ENCODE assay signal across 8 cellular contexts in genomic region chr1:244834596-244835275, GRCh38. TPM values are rescaled to one million over a fixed set of nuclear protein-coding genes. Genes with fewer than 3 reads are reported as not detected.
DNase-seq lines count a peak whose midpoint lies in the region; ATAC-seq and TF ChIP-seq lines count a peak whose summit lies in the region.

No MANE protein-coding gene starts in this region.

- no peaks in the 10 kb centered on the region for H3K9me3 Mint-ChIP-seq in activated naive CD8-positive, alpha-beta T cell treated with anti-CD3 and anti-CD28 coated beads for 36 hours

- TF ChIP-seq RAD21 in HCT116 (IDR thresholded peaks at IDR 0.05; ENCODE audit: low read depth), result no peak

- H3K9me3 ChIP-seq in HCT116 (ENCODE audit: control insufficient read depth in 1 of 2, insufficient read depth in 1 of 2, low read depth in 1 of 2, low read length in 2 of 2), result no peaks in the 10 kb centered on the region
- H3K9me3 ChIP-seq in SK-N-MC (ENCODE audit: low read depth, low read length), result no peaks in the 10 kb centered on the region
- H3K9me3 ChIP-seq in prostate gland, result no peaks in the 10 kb centered on the region

- WGBS in prostate gland, result under 1% methylated on average over 36 of the region's 49 CpGs

- DNase-seq in GM10248 (ENCODE audit: extremely low spot score) (peak; percentile 87), HCT116 (ENCODE audit: low read depth, low spot score) (peak; percentile 75), MV-4-11 (lab: John Stamatoyannopoulos, UW) (peak; percentile 97), SK-N-MC (ENCODE audit: low read depth, low spot score) (peak; percentile 90), cardiac septum (ENCODE audit: low spot score) (peak; percentile 93), prostate gland (ENCODE audit: low spot score) (peak; percentile 81), left lobe of liver (ENCODE audit: low spot score) (no peak)
- peak; percentile 93 for DNase-seq in activated naive CD8-positive, alpha-beta T cell treated with anti-CD3 and anti-CD28 coated beads for 36 hours

- intact Hi-C loops in HCT116 (cut with micrococcal nuclease) (loop anchor here (2.0 to 10.0 kb wide), 3 partner anchors 136 to 1320 kb away; partner anchors contain the start of gene DESI2), cardiac septum (cut with DNase I) (loop anchor here (1.0 to 10.0 kb wide), 4 partner anchors 29 to 370 kb away; partner anchors contain the start of gene CATSPERE), prostate gland (cut with DNase I) (loop anchor here (1.0 to 2.0 kb wide), 2 partner anchors 30 to 136 kb away; partner anchors contain the start of gene HNRNPU)

- CTCF ChIA-PET in GM10248 (lab: Yijun Ruan, JAX), result interaction anchor here (0.7 to 16.8 kb wide), 4 partner anchors 10 to 208 kb away, joined by 3 to 204 read pairs (median 6); partner anchors contain the start of gene HNRNPU
- CTCF ChIA-PET in HCT116 (lab: Charles Lee), result no interaction called here

- TSS peak; percentile 80 for BruUV-seq in HCT116 (replicated peaks; lab: Mats Ljungman, UMichigan)

- H3K9ac ChIP-seq in HCT116 (ENCODE audit: low read length) (peak overlapping the region; percentile 94), SK-N-MC (ENCODE audit: insufficient read length) (peak overlapping the region; percentile 96)

- peaks cover 36% of the 10 kb centered on the region for H3K36me3 Mint-ChIP-seq in activated naive CD8-positive, alpha-beta T cell treated with anti-CD3 and anti-CD28 coated beads for 36 hours

- peak overlapping the region; percentile 99 for H3K27ac Mint-ChIP-seq in activated naive CD8-positive, alpha-beta T cell treated with anti-CD3 and anti-CD28 coated beads for 36 hours

- RAD21 ChIA-PET in HCT116 (lab: Charles Lee; ENCODE audit: low non-redundant PET in 1 of 2, low total read pairs in 2 of 2, uncharacterized antibody in 2 of 2, unreplicated experiment in 2 of 2), result interaction anchor here (0.8 to 1.0 kb wide), 2 partner anchors 28 to 33 kb away, joined by 3 to 4 read pairs; no protein-coding TSS in a partner anchor

- no peaks in the 10 kb centered on the region; the same call in 1 of the 2 replicates for H4K20me1 ChIP-seq in HCT116 (ENCODE audit: insufficient read depth)

- H3K4me2 ChIP-seq in HCT116 (ENCODE audit: low read length), result peak overlapping the region; percentile 86

- H3K9me2 ChIP-seq in HCT116 (ENCODE audit: insufficient read depth), result no peaks in the 10 kb centered on the region

- no peaks in the 10 kb centered on the region for H3K27me3 Mint-ChIP-seq in activated naive CD8-positive, alpha-beta T cell treated with anti-CD3 and anti-CD28 coated beads for 36 hours

- TF ChIP-seq CTCF in GM10248 (IDR thresholded peaks at IDR 0.05; ENCODE audit: control extremely low read depth, extremely low read depth, low read depth, missing control alignments), result no peak
- TF ChIP-seq CTCF in HCT116 (IDR thresholded peaks at IDR 0.05 in 2 of 3, conservative IDR thresholded peaks at IDR 0.05 in 1 of 3; ENCODE audit: borderline replicate concordance in 1 of 3, insufficient read depth in 1 of 3, low read depth in 2 of 3, low read length in 2 of 3), result no peak
- TF ChIP-seq CTCF in prostate gland (IDR thresholded peaks at IDR 0.05), result no peak

- ATAC-seq in HCT116 (peak; percentile 44), left lobe of liver (no peak)

- H3K27me3 ChIP-seq in HCT116 (ENCODE audit: insufficient read depth, low read length) (no peaks in the 10 kb centered on the region), prostate gland (replicated peaks; ENCODE audit: insufficient read depth) (no peaks in the 10 kb centered on the region)

- TF ChIP-seq POLR2A in HCT116 (IDR thresholded peaks at IDR 0.05; ENCODE audit: borderline replicate concordance, extremely low read depth, insufficient read depth, insufficient read length) (no peak), prostate gland (IDR thresholded peaks at IDR 0.05) (peak; percentile 52)

- peaks cover 4 to 7% of the 10 kb centered on the region in 2 experiments; a peak in 1 of 4 replicates for H3K36me3 ChIP-seq in HCT116 (ENCODE audit: control insufficient read depth in 1 of 2, insufficient read depth in 2 of 2, low read length in 2 of 2)
- H3K36me3 ChIP-seq in SK-N-MC (ENCODE audit: insufficient read depth, low read length), result peaks cover 9% of the 10 kb centered on the region
- H3K36me3 ChIP-seq in prostate gland, result no peaks in the 10 kb centered on the region

- H3K27ac ChIP-seq in HCT116 (ENCODE audit: low read depth, low read length), result peak overlapping the region; percentile 89
- peak overlapping the region; percentile 99 for H3K27ac ChIP-seq in SK-N-MC
- H3K27ac ChIP-seq in prostate gland, result peak overlapping the region; percentile 99

- peak overlapping the region; percentile 96 for H3K4me3 Mint-ChIP-seq in activated naive CD8-positive, alpha-beta T cell treated with anti-CD3 and anti-CD28 coated beads for 36 hours

- H3K4me3 ChIP-seq in HCT116 (replicated peaks in 1 of 2; ENCODE audit: low read depth in 1 of 2, low read length in 2 of 2) (peak overlapping the region; percentile 88 to 91), SK-N-MC (peak overlapping the region; percentile 92), prostate gland (peak overlapping the region; percentile 64 to 87)

- POLR2A ChIA-PET in GM10248 (lab: Yijun Ruan, JAX) (interaction anchor here (0.5 to 1.8 kb wide), 5 partner anchors 21 to 384 kb away, joined by 3 to 8 read pairs (median 3); partner anchors contain the start of gene HNRNPU), HCT116 (lab: Charles Lee) (interaction anchor here (0.6 to 2.5 kb wide), 6 partner anchors 12 to 207 kb away, joined by 3 to 10 read pairs (median 4); no protein-coding TSS in a partner anchor)

- peaks cover 42% of the 10 kb centered on the region for H3K79me2 ChIP-seq in HCT116 (ENCODE audit: insufficient read depth, low read length)

- H3K4me1 ChIP-seq in HCT116 (ENCODE audit: control insufficient read depth in 1 of 2, insufficient read depth in 2 of 2, low read length in 2 of 2) (peaks cover 18 to 63% of the 10 kb centered on the region in 2 experiments), prostate gland (replicated peaks) (no peaks in the 10 kb centered on the region)

- peaks cover 38% of the 10 kb centered on the region for H3K4me1 Mint-ChIP-seq in activated naive CD8-positive, alpha-beta T cell treated with anti-CD3 and anti-CD28 coated beads for 36 hours

- no peak overlapping the region for H2AFZ ChIP-seq in HCT116 (ENCODE audit: low read depth, low read length, poor library complexity, severe bottlenecking)

TF ChIP-seq in HCT116, 20 proteins besides CTCF, POLR2A, EP300 and RAD21:
- TF ChIP-seq CBX3 (IDR thresholded peaks at IDR 0.05; ENCODE audit: low read depth), result peak; percentile 72
- peak; percentile 89 for TF ChIP-seq MAX (IDR thresholded peaks at IDR 0.05)
- TF ChIP-seq YY1 (IDR thresholded peaks at IDR 0.05; ENCODE audit: extremely low read depth, insufficient replicate concordance, low read depth, low read length), result peak; percentile 89
- TF ChIP-seq SRF (IDR thresholded peaks at IDR 0.05; ENCODE audit: low read depth), result no peak
- TF ChIP-seq ELF1 (IDR thresholded peaks at IDR 0.05; ENCODE audit: borderline replicate concordance, low read depth), result no peak
- peak; percentile 80 for TF ChIP-seq SIN3A (IDR thresholded peaks at IDR 0.05; ENCODE audit: low read depth)
- no peak for TF ChIP-seq ZBTB33 (IDR thresholded peaks at IDR 0.05; ENCODE audit: extremely low read depth, insufficient replicate concordance, low read length)
- TF ChIP-seq ZFX (IDR thresholded peaks at IDR 0.05), result no peak
- TF ChIP-seq POLR2AphosphoS5 (IDR thresholded peaks at IDR 0.05; ENCODE audit: low read depth, low read length), result peak; percentile 8; the same call in 1 of the 2 replicates
- peak; percentile 46 for TF ChIP-seq TCF7L2 (IDR thresholded peaks at IDR 0.05; ENCODE audit: borderline replicate concordance, extremely low read depth, insufficient read depth, insufficient read length)
- TF ChIP-seq ZNF274 (IDR thresholded peaks at IDR 0.05; ENCODE audit: low read depth, low read length), result no peak
- TF ChIP-seq CEBPB (IDR thresholded peaks at IDR 0.05; ENCODE audit: low read depth), result peak; percentile 84
- peak; percentile 22; the same call in 1 of the 2 replicates for TF ChIP-seq EGR1 (IDR thresholded peaks at IDR 0.05; ENCODE audit: low read depth)
- peak; percentile 31; the same call in 1 of the 2 replicates for TF ChIP-seq JUND (IDR thresholded peaks at IDR 0.05)

RNA-seq across cellular contexts. Expression of gene COX20, which starts 0.7 kb away (rescaled TPM):
- total RNA-seq in HCT116 (2021; ENCODE audit: unreplicated experiment), result 48.1 TPM
- polyA plus RNA-seq in HCT116 (2012), result 11.7 and 18.0 TPM in 2 replicates
- total RNA-seq in activated naive CD8-positive, alpha-beta T cell treated with anti-CD3 and anti-CD28 coated beads for 36 hours, result 10 to 100 TPM; 41.2 to 50.7 TPM
- 83.7 TPM for total RNA-seq in cardiac septum
- 10 to 100 TPM; 46.8 to 78.4 TPM for total RNA-seq in prostate gland
- 13.4 TPM for total RNA-seq in left lobe of liver

RNA-seq across cellular contexts. Expression of gene HNRNPU, which starts 29.6 kb away (rescaled TPM):
- total RNA-seq in HCT116 (2021; ENCODE audit: unreplicated experiment) (424 TPM), cardiac septum (192 TPM), prostate gland (100 to 1,000 TPM; 302 to 350 TPM), left lobe of liver (85.2 TPM)
- polyA plus RNA-seq in HCT116 (2012), result 261 and 282 TPM in 2 replicates
- 100 to 1,000 TPM; 639 to 651 TPM for total RNA-seq in activated naive CD8-positive, alpha-beta T cell treated with anti-CD3 and anti-CD28 coated beads for 36 hours
